Comparison of ENCODE assay signal across 5 cellular contexts in the genomic region with DNA sequence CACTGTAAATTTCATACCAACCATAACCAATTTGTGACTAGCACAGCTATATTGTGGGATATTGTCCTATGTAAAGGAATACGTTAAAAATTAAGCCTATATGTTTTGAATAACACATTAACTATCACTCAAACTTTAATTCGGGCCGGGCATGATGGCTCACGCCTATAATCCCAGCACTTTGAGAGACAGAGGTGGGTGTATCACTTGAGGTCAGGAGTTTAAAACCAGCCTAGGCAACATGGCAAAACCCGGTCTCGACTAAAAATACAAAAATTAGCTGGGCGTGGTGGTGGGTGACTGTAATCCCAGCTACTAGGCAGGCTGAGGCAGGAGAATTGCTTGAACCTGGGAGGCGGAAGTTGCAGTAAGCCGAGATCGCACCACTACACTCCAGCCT.
DNase-seq lines count a peak whose midpoint lies in the region; ATAC-seq, FAIRE-seq and TF ChIP-seq lines count a peak whose summit lies in the region.
"Not testable (repeated sequence)": the region's sequence is repeated elsewhere in the genome, so short reads cannot be mapped to it uniquely, and the experiment has no call there.

No MANE protein-coding gene starts in this region.

- not testable (repeated sequence) for H4K20me1 ChIP-seq in GM23338 (replicated peaks; ENCODE audit: insufficient read depth); keratinocyte (ENCODE audit: control insufficient read depth, extremely low read depth, insufficient read depth, low read length)

- H3K9me3 Mint-ChIP-seq in GM23338: not testable (repeated sequence)

- ATAC-seq in GM23338: not testable (repeated sequence)

- not testable (repeated sequence) for H3K9me1 ChIP-seq in keratinocyte (ENCODE audit: control insufficient read depth, extremely low read depth, insufficient read depth, low read length)

- intact Hi-C loops in esophagus squamous epithelium (cut with DNase I): not testable (repeated sequence)

- not testable (repeated sequence) for H3K36me3 Mint-ChIP-seq in GM23338 (ENCODE audit: low read depth)

- not testable (repeated sequence) for H3K27me3 ChIP-seq in GM23338 (ENCODE audit: insufficient read depth); bronchial epithelial cell (ENCODE audit: control insufficient read depth, insufficient read depth, low read length); esophagus squamous epithelium; keratinocyte (ENCODE audit: control insufficient read depth, extremely low read depth, insufficient read depth, low read length)

- not testable (repeated sequence) for DNase-seq in GM23338 (ENCODE audit: low spot score); esophagus squamous epithelium (lab: John Stamatoyannopoulos, UW); keratinocyte (ENCODE audit: low read depth, low spot score)
- peak; percentile 38 for DNase-seq in bronchial epithelial cell (ENCODE audit: low read depth)
- peak; percentile 33 for DNase-seq in epithelial cell of esophagus (ENCODE audit: low read depth)

- TF ChIP-seq POLR2A in esophagus squamous epithelium (IDR thresholded peaks at IDR 0.05): not testable (repeated sequence)

- not testable (repeated sequence) for H3K9me3 ChIP-seq in esophagus squamous epithelium; keratinocyte (ENCODE audit: control insufficient read depth, low read depth, low read length)

- TF ChIP-seq CTCF in GM23338 (conservative IDR thresholded peaks at IDR 0.05; ENCODE audit: low read depth in 2 of 2); bronchial epithelial cell (IDR thresholded peaks at IDR 0.05; ENCODE audit: insufficient read depth, low read length, severe bottlenecking); epithelial cell of esophagus (IDR thresholded peaks at IDR 0.05; ENCODE audit: insufficient read depth, low read depth, low read length, missing control alignments); esophagus squamous epithelium (IDR thresholded peaks at IDR 0.05); keratinocyte (optimal IDR thresholded peaks at IDR 0.05 in 1 of 3, IDR thresholded peaks at IDR 0.05 in 1 of 3, conservative IDR thresholded peaks at IDR 0.05 in 1 of 3; ENCODE audit: extremely low read depth in 1 of 3, insufficient read depth in 2 of 3, low read length in 3 of 3): not testable (repeated sequence)

- H3K27ac Mint-ChIP-seq in GM23338: not testable (repeated sequence)

- not testable (repeated sequence) for H3K27ac ChIP-seq in GM23338 (ENCODE audit: low read depth)
- H3K27ac ChIP-seq in esophagus squamous epithelium: peak overlapping the region; percentile 56 to 84 (median 74)
- peak overlapping the region; percentile 68 for H3K27ac ChIP-seq in keratinocyte (ENCODE audit: control insufficient read depth, insufficient read depth, low read length)

- not testable (repeated sequence) for H3F3A ChIP-seq in GM23338 (replicated peaks; ENCODE audit: low read depth)

- dilution Hi-C loops in keratinocyte (cut with MboI; ENCODE audit: extremely low pct_ligation_motif_present, low sequenced_read_pairs): not testable (repeated sequence)

- H3K27me3 Mint-ChIP-seq in GM23338 (ENCODE audit: insufficient read depth, low read depth, poor library complexity): not testable (repeated sequence)

- H3K4me2 ChIP-seq in GM23338: not testable (repeated sequence)
- H3K4me2 ChIP-seq in keratinocyte (ENCODE audit: control insufficient read depth, extremely low read depth, insufficient read depth, low read depth, low read length): peak overlapping the region; percentile 75

- H3K4me1 ChIP-seq in GM23338 (ENCODE audit: insufficient read depth): not testable (repeated sequence)
- peaks cover 0 to 68% (median 28%) of the 10 kb centered on the region in 3 donors for H3K4me1 ChIP-seq in esophagus squamous epithelium
- peaks cover 35% of the 10 kb centered on the region for H3K4me1 ChIP-seq in keratinocyte (ENCODE audit: control insufficient read depth, extremely low read depth, insufficient read depth, low read length)

- not testable (repeated sequence) for FAIRE-seq in bronchial epithelial cell (lab: Jason Lieb, UNC)
- FAIRE-seq in keratinocyte (lab: Jason Lieb, UNC): peak; percentile 71

- not testable (repeated sequence) for H3K9ac ChIP-seq in keratinocyte (ENCODE audit: control insufficient read depth, extremely low read depth, insufficient read depth, low read length)

- H3K79me2 ChIP-seq in GM23338 (replicated peaks; ENCODE audit: insufficient read depth); keratinocyte (ENCODE audit: control insufficient read depth, insufficient read depth, low read length): not testable (repeated sequence)

- not testable (repeated sequence) for H3K4me1 Mint-ChIP-seq in GM23338

- H2AFZ ChIP-seq in GM23338: 0 out of 2 replicates have a peak overlapping the region, but pooled peaks have one; percentile 23
- H2AFZ ChIP-seq in keratinocyte (ENCODE audit: control insufficient read depth, low read length): peak overlapping the region; percentile 10

- H3K4me3 Mint-ChIP-seq in GM23338: not testable (repeated sequence)

- 36 to 53% methylated on average over 10 of the region's 10 CpGs for WGBS in esophagus squamous epithelium, 2 donors

- not testable (repeated sequence) for H3K36me3 ChIP-seq in GM23338 (ENCODE audit: insufficient read depth); bronchial epithelial cell (ENCODE audit: control insufficient read depth, insufficient read depth, low read length); esophagus squamous epithelium; keratinocyte (ENCODE audit: control insufficient read depth in 2 of 2, extremely low read depth in 1 of 2, insufficient read depth in 2 of 2, low read length in 2 of 2)

- not testable (repeated sequence) for H3K9me2 ChIP-seq in GM23338 (ENCODE audit: insufficient read depth)

- not testable (repeated sequence) for H3K4me3 ChIP-seq in GM23338; bronchial epithelial cell (ENCODE audit: low read depth, low read length); epithelial cell of esophagus (ENCODE audit: low read length); esophagus squamous epithelium
- peak overlapping the region in 1 of 3 experiments; percentile 11 for H3K4me3 ChIP-seq in keratinocyte (ENCODE audit: control insufficient read depth in 2 of 3, extremely low read depth in 1 of 3, insufficient read depth in 2 of 3, low read depth in 1 of 3, low read length in 3 of 3)
